ENCODE assay signal across 1 cellular context in genomic region chr19:57389730-57390598, GRCh38.
TF ChIP-seq lines count a peak whose summit lies in the region.

Gene ZNF548 (plus strand): TSS chr19:57389854. CDS start chr19:57390100, 246 bp downstream.

TF ChIP-seq in K562, 482 proteins besides CTCF, POLR2A, EP300 and RAD21 (continued from another document and continues in another):
- TF ChIP-seq ARID4B (CRISPR knock-in tag; IDR thresholded peaks at IDR 0.05) (0 out of 2 replicates have a peak, but pooled peaks have one; percentile 35), CREB1 (IDR thresholded peaks at IDR 0.05) (peak; percentile 94), CREB1 (CRISPR knock-in tag; IDR thresholded peaks at IDR 0.05) (peak; percentile 95), ELF1 (tag; IDR thresholded peaks at IDR 0.05) (peak; percentile 81), ZNF644 (tag; IDR thresholded peaks at IDR 0.05; ENCODE audit: low read depth) (no peak; the same call in 1 of the 2 replicates), HDAC3 (IDR thresholded peaks at IDR 0.05; ENCODE audit: borderline replicate concordance, partially characterized antibody) (no peak), TRIM28 (IDR thresholded peaks at IDR 0.05) (no peak), PREB (CRISPR knock-in tag; IDR thresholded peaks at IDR 0.05) (no peak), HOMEZ (CRISPR knock-in tag; IDR thresholded peaks at IDR 0.05) (no peak), BRCA1 (IDR thresholded peaks at IDR 0.05) (no peak), BRCA1 (CRISPR knock-in tag; IDR thresholded peaks at IDR 0.05) (no peak), ZNF347 (CRISPR knock-in tag; IDR thresholded peaks at IDR 0.05; ENCODE audit: low read depth) (no peak), ZSCAN29 (IDR thresholded peaks at IDR 0.05) (no peak), ZBTB43 (CRISPR knock-in tag; IDR thresholded peaks at IDR 0.05) (peak; percentile 29; the same call in 1 of the 2 replicates), POLR3G (IDR thresholded peaks at IDR 0.05; ENCODE audit: extremely low read depth, insufficient read length, insufficient replicate concordance) (no peak), HDAC8 (tag; IDR thresholded peaks at IDR 0.05) (no peak), CAMTA2 (CRISPR knock-in tag; conservative IDR thresholded peaks at IDR 0.05) (no peak), FOXJ3 (CRISPR knock-in tag; IDR thresholded peaks at IDR 0.05) (no peak), TOE1 (IDR thresholded peaks at IDR 0.05; ENCODE audit: borderline replicate concordance) (no peak), TOE1 (CRISPR knock-in tag; IDR thresholded peaks at IDR 0.05; ENCODE audit: borderline replicate concordance, low read depth) (no peak), ZNF639 (CRISPR knock-in tag; conservative IDR thresholded peaks at IDR 0.05 in 1 of 2, IDR thresholded peaks at IDR 0.05 in 1 of 2) (no peak), RBM17 (IDR thresholded peaks at IDR 0.05; ENCODE audit: borderline replicate concordance, low read depth, low read length) (no peak), EP400 (IDR thresholded peaks at IDR 0.05) (peak; percentile 45), ZNF589 (CRISPR knock-in tag; IDR thresholded peaks at IDR 0.05; ENCODE audit: low read depth) (no peak), ARID2 (IDR thresholded peaks at IDR 0.05) (no peak), CHCHD3 (CRISPR knock-in tag; IDR thresholded peaks at IDR 0.05) (no peak), BRD4 (IDR thresholded peaks at IDR 0.05) (no peak), MEF2A (IDR thresholded peaks at IDR 0.05; ENCODE audit: control insufficient read depth, low read depth, low read length) (no peak), ZNF75A (CRISPR knock-in tag; IDR thresholded peaks at IDR 0.05) (no peak), WHSC1 (IDR thresholded peaks at IDR 0.05; ENCODE audit: low read length) (no peak), PTBP1 (IDR thresholded peaks at IDR 0.05; ENCODE audit: low read depth, low read length) (no peak), ERF (CRISPR knock-in tag; IDR thresholded peaks at IDR 0.05) (no peak; the same call in 1 of the 2 replicates), MITF (IDR thresholded peaks at IDR 0.05) (no peak), NCOA1 (IDR thresholded peaks at IDR 0.05; ENCODE audit: low read depth) (peak; percentile 90), ZFP36 (IDR thresholded peaks at IDR 0.05; ENCODE audit: low read depth, low read length, partially characterized antibody) (no peak), E2F6 (IDR thresholded peaks at IDR 0.05; ENCODE audit: borderline replicate concordance in 1 of 2, extremely low read depth in 1 of 2, insufficient read depth in 1 of 2, insufficient read length in 1 of 2, low read depth in 1 of 2, low read length in 1 of 2, poor library complexity in 1 of 2, severe bottlenecking in 1 of 2) (peak in 1 of 2 experiments; percentile 60), TCF3 (CRISPR knock-in tag; IDR thresholded peaks at IDR 0.05) (no peak), E2F3 (CRISPR knock-in tag; IDR thresholded peaks at IDR 0.05) (no peak), RREB1 (CRISPR knock-in tag; IDR thresholded peaks at IDR 0.05) (no peak), ZNF408 (CRISPR knock-in tag; IDR thresholded peaks at IDR 0.05; ENCODE audit: low read depth) (no peak), ZNF274 (IDR thresholded peaks at IDR 0.05; ENCODE audit: borderline replicate concordance, low read depth, low read length) (no peak), MEF2D (tag; conservative IDR thresholded peaks at IDR 0.05; ENCODE audit: low read depth) (no peak), KAT8 (IDR thresholded peaks at IDR 0.05; ENCODE audit: low read depth) (no peak), PYGO2 (tag; IDR thresholded peaks at IDR 0.05) (no peak), TFE3 (CRISPR knock-in tag; IDR thresholded peaks at IDR 0.05) (no peak), ETV6 (IDR thresholded peaks at IDR 0.05; ENCODE audit: borderline replicate concordance in 1 of 2, low read depth in 2 of 2, low read length in 1 of 2) (no peak), ETV6 (CRISPR knock-in tag; IDR thresholded peaks at IDR 0.05; ENCODE audit: borderline replicate concordance) (no peak), ZSCAN32 (CRISPR knock-in tag; IDR thresholded peaks at IDR 0.05) (no peak)
